14 cellular contexts compared by ENCODE assay signal in genomic region chr14:65131176-65131765, GRCh38. TPM values are rescaled to one million over a fixed set of nuclear protein-coding genes. Genes with fewer than 3 reads are reported as not detected.
DNase-seq lines count a peak whose midpoint lies in the region; ATAC-seq and TF ChIP-seq lines count a peak whose summit lies in the region.
"Had no signal": no experiment of that assay in that cellular context is flagged by ENCODE, and none has a peak within 500 bp of the region (broad histone marks: within the 10 kb centered on the region; RNA-seq: fewer than 3 reads in every experiment).

No MANE protein-coding gene starts in this region.

- no peak for TF ChIP-seq CTCF in astrocyte of the spinal cord (IDR thresholded peaks at IDR 0.05; ENCODE audit: low read depth, low read length)
- no peak for TF ChIP-seq CTCF in mesothelial cell of epicardium (IDR thresholded peaks at IDR 0.05; ENCODE audit: unreplicated experiment)
- TF ChIP-seq CTCF in heart right ventricle (IDR thresholded peaks at IDR 0.05), result no peak

- H3K4me3 ChIP-seq in astrocyte of the spinal cord (ENCODE audit: low read depth, low read length) (no peak overlapping the region), heart right ventricle (no peak overlapping the region)
- H3K4me3 ChIP-seq: testis had no signal

- H3K4me1 Mint-ChIP-seq in mesothelial cell of epicardium, result peaks cover 7% of the 10 kb centered on the region
- H3K4me1 Mint-ChIP-seq: WTC11 had no signal

- H3K9me3 ChIP-seq in heart right ventricle, result no peaks in the 10 kb centered on the region
- H3K9me3 ChIP-seq: testis had no signal

- H3K27ac ChIP-seq in heart right ventricle, result no peak overlapping the region
- H3K27ac ChIP-seq: testis had no signal

- peaks cover 3% of the 10 kb centered on the region for H3K9me3 Mint-ChIP-seq in mesothelial cell of epicardium
- H3K9me3 Mint-ChIP-seq: WTC11 had no signal

- no peaks in the 10 kb centered on the region for H3K36me3 Mint-ChIP-seq in mesothelial cell of epicardium
- H3K36me3 Mint-ChIP-seq: WTC11 had no signal

- ATAC-seq in heart right ventricle (no peak), HG03439 (IDR thresholded peaks at IDR 0.05; ENCODE audit: unreplicated experiment) (no peak)
- ATAC-seq: right cardiac atrium, WTC11 had no signal

- in situ Hi-C loops in Caki2 (cut with HindIII; ENCODE audit: low pct_unique_long_range_greater_than_20kb, low sequenced_read_pairs), result no loop called here
- in situ Hi-C loops in astrocyte of the spinal cord (cut with HindIII; ENCODE audit: low sequenced_read_pairs), result no loop called here

- H3K4me3 Mint-ChIP-seq in mesothelial cell of epicardium, result no peak overlapping the region
- H3K4me3 Mint-ChIP-seq: WTC11 had no signal

- H3K27me3 Mint-ChIP-seq in mesothelial cell of epicardium (ENCODE audit: low read depth), result no peaks in the 10 kb centered on the region

- DNase-seq in Caki2 (ENCODE audit: low read depth) (peak; percentile 14), HT1080 (ENCODE audit: low read depth) (peak; percentile 39), astrocyte of the spinal cord (ENCODE audit: low read depth, low spot score) (peak; percentile 21), mesothelial cell of epicardium (ENCODE audit: low spot score in 2 of 2, unreplicated experiment in 2 of 2) (no peak), heart right ventricle (no peak)
- DNase-seq in stimulated activated CD4-positive, alpha-beta T cell treated with anti-CD3 and anti-CD28 coated beads, Interleukin-4, amount 100 ng/mL, for 24 hours, result no peak
- DNase-seq in activated CD4-positive, alpha-beta T cell treated with anti-CD3 and anti-CD28 coated beads for 48 hours, result no peak
- DNase-seq: COR-L47, dermis blood vessel endothelial cell, right cardiac atrium, RPMI8226, testis had no signal

- H3K36me3 ChIP-seq in heart right ventricle, result no peaks in the 10 kb centered on the region

- H3K27ac Mint-ChIP-seq in mesothelial cell of epicardium, result peak overlapping the region; percentile 71
- H3K27ac Mint-ChIP-seq: WTC11 had no signal

- intact Hi-C loops in heart right ventricle (cut with DNase I), result no loop called here

- H3K27me3 ChIP-seq in heart right ventricle, result no peaks in the 10 kb centered on the region
- H3K27me3 ChIP-seq: testis had no signal

- peaks cover 0 to 4% (median 0%) of the 10 kb centered on the region in 9 donors for H3K4me1 ChIP-seq in heart right ventricle
- H3K4me1 ChIP-seq: testis had no signal

- 84 to 85% methylated on average over 11 of the region's 11 CpGs for WGBS in heart right ventricle, 2 donors

RNA-seq across cellular contexts. Expression of gene MAX, which starts 29.0 kb away (rescaled TPM):
- 23.1 and 35.0 TPM in 2 replicates for total RNA-seq in Caki2 (2014; rRNA removed; shearing (Covaris generic); ENCODE audit: low replicate concordance)
- total RNA-seq in HT1080 (2014; rRNA removed; shearing (Covaris generic)), result 65.8 and 83.7 TPM in 2 replicates
- polyA plus RNA-seq in HT1080 (2015; cell fraction: cytosol; rRNA removed), result 61.5 and 61.8 TPM in 2 replicates
- 55.8 and 62.0 TPM in 2 replicates for polyA plus RNA-seq in HT1080 (2015; cell fraction: nucleus; rRNA removed)
- total RNA-seq in mesothelial cell of epicardium (73.1 to 87.9 TPM (median 83.2 TPM) in 3 replicates), heart right ventricle (10 to 100 TPM; 54.5 to 95.7 (median 73.7) TPM)
- 10 to 100 TPM; 35.7 to 50.0 TPM for polyA plus RNA-seq in heart right ventricle

Comparison
In these comparisons a context has a peak if more than half of its experiments do, and no peak if none do; other contexts are left out.
1. DNase-seq: peak in Caki2 (single experiment), HT1080 (single experiment) and astrocyte of the spinal cord (single experiment); none in mesothelial cell of epicardium (0 of 2), heart right ventricle (0 of 2), stimulated activated CD4-positive, alpha-beta T cell treated with anti-CD3 and anti-CD28 coated beads, Interleukin-4, amount 100 ng/mL, for 24 hours (single experiment) and activated CD4-positive, alpha-beta T cell treated with anti-CD3 and anti-CD28 coated beads for 48 hours (single experiment).